10 cellular contexts compared by ENCODE assay signal in genomic region chr2:231245253-231246094, GRCh38. TPM values are rescaled to one million over a fixed set of nuclear protein-coding genes. Genes with fewer than 3 reads are reported as not detected.
DNase-seq lines count a peak whose midpoint lies in the region; ATAC-seq, FAIRE-seq and TF ChIP-seq lines count a peak whose summit lies in the region.
"Had no signal": no experiment of that assay in that cellular context is flagged by ENCODE, and none has a peak within 500 bp of the region (broad histone marks: within the 10 kb centered on the region; RNA-seq: fewer than 3 reads in every experiment).

No MANE protein-coding gene starts in this region.

- ATAC-seq in Panc1: peak; percentile 70

- H3K27ac ChIP-seq in breast epithelium (no peak overlapping the region), Panc1 (ENCODE audit: low read length) (no peak overlapping the region)

- no peak overlapping the region for H3K27ac Mint-ChIP-seq in MCF 10A (ENCODE audit: low read depth, unreplicated experiment)
- no peak overlapping the region for H3K27ac Mint-ChIP-seq in activated CD4-positive, alpha-beta T cell treated with anti-CD3 and anti-CD28 coated beads, Interleukin-2, amount 10 ng/mL, durations not matched to agents 24 days and 14 days
- H3K27ac Mint-ChIP-seq: CD4-positive, alpha-beta T cell had no signal

- no peaks in the 10 kb centered on the region for H3K9me3 ChIP-seq in breast epithelium
- H3K9me3 ChIP-seq in Panc1 (ENCODE audit: control insufficient read depth, insufficient read depth, low read depth, low read length): no peaks in the 10 kb centered on the region

- in situ Hi-C loops in Panc1 (cut with HindIII; ENCODE audit: low pct_unique_long_range_greater_than_20kb, low sequenced_read_pairs): no loop called here

- no peaks in the 10 kb centered on the region for H3K27me3 Mint-ChIP-seq in MCF 10A (ENCODE audit: insufficient read depth, unreplicated experiment)
- H3K27me3 Mint-ChIP-seq in activated CD4-positive, alpha-beta T cell treated with anti-CD3 and anti-CD28 coated beads, Interleukin-2, amount 10 ng/mL, durations not matched to agents 24 days and 14 days: no peaks in the 10 kb centered on the region
- H3K27me3 Mint-ChIP-seq: CD4-positive, alpha-beta T cell had no signal

- intact Hi-C loops in MCF 10A (cut with micrococcal nuclease) (no loop called here), breast epithelium (cut with DNase I; ENCODE audit: low total_unique reads) (no loop called here), Panc1 (cut with micrococcal nuclease; ENCODE audit: unreplicated experiment) (no loop called here)
- intact Hi-C loops in activated CD4-positive, alpha-beta T cell treated with anti-CD3 and anti-CD28 coated beads, Interleukin-2, amount 10 ng/mL, durations not matched to agents 24 days and 14 days (cut with micrococcal nuclease): no loop called here

- CTCF ChIA-PET in MCF 10A (lab: Yijun Ruan, JAX) (interaction anchor here (0.5 to 1.4 kb wide), 4 partner anchors 18 to 316 kb away, joined by 3 to 4 read pairs (median 4); no protein-coding TSS in a partner anchor), Panc1 (lab: Charles Lee) (interaction anchor here (0.6 kb wide), 1 partner anchor 51 kb away, joined by 7 read pairs; no protein-coding TSS in a partner anchor)

- BruUV-seq in MCF 10A (replicated peaks; lab: Mats Ljungman, UMichigan) (no TSS peak), Panc1 (replicated peaks; lab: Mats Ljungman, UMichigan) (no TSS peak)

- H3K27me3 ChIP-seq in breast epithelium (no peaks in the 10 kb centered on the region), Panc1 (ENCODE audit: control insufficient read depth, insufficient read depth, low read length) (no peaks in the 10 kb centered on the region)

- FAIRE-seq in urothelium cell line (lab: Jason Lieb, UNC): no peak
- no peak for FAIRE-seq in GM12891 (lab: Jason Lieb, UNC)

- H3K4me1 ChIP-seq in breast epithelium: no peaks in the 10 kb centered on the region
- no peaks in the 10 kb centered on the region for H3K4me1 ChIP-seq in Panc1 (ENCODE audit: control insufficient read depth, insufficient read depth, low read length)

- no peak overlapping the region for H3K4me3 Mint-ChIP-seq in MCF 10A (ENCODE audit: unreplicated experiment)
- H3K4me3 Mint-ChIP-seq in activated CD4-positive, alpha-beta T cell treated with anti-CD3 and anti-CD28 coated beads, Interleukin-2, amount 10 ng/mL, durations not matched to agents 24 days and 14 days: no peak overlapping the region
- H3K4me3 Mint-ChIP-seq: CD4-positive, alpha-beta T cell had no signal

- H3K4me3 ChIP-seq in breast epithelium (no peak overlapping the region), Panc1 (ENCODE audit: low read depth in 2 of 2, low read length in 2 of 2) (no peak overlapping the region), fibroblast of pulmonary artery (replicated peaks; ENCODE audit: low read depth, low read length) (no peak overlapping the region)

- no peak for TF ChIP-seq CTCF in MCF 10A (IDR thresholded peaks at IDR 0.05; ENCODE audit: unreplicated experiment)
- no peak for TF ChIP-seq CTCF in breast epithelium (IDR thresholded peaks at IDR 0.05)
- TF ChIP-seq CTCF in Panc1 (IDR thresholded peaks at IDR 0.05): no peak; the same call in 1 of the 2 replicates
- TF ChIP-seq CTCF in fibroblast of pulmonary artery (IDR thresholded peaks at IDR 0.05; ENCODE audit: low read length, missing control alignments): no peak

- H3K36me3 ChIP-seq in breast epithelium: no peaks in the 10 kb centered on the region
- no peaks in the 10 kb centered on the region for H3K36me3 ChIP-seq in Panc1 (ENCODE audit: control insufficient read depth, insufficient read depth, low read length)

- H3K9me3 Mint-ChIP-seq in MCF 10A (ENCODE audit: unreplicated experiment): no peaks in the 10 kb centered on the region
- H3K9me3 Mint-ChIP-seq in activated CD4-positive, alpha-beta T cell treated with anti-CD3 and anti-CD28 coated beads, Interleukin-2, amount 10 ng/mL, durations not matched to agents 24 days and 14 days: no peaks in the 10 kb centered on the region
- H3K9me3 Mint-ChIP-seq: CD4-positive, alpha-beta T cell had no signal

- POLR2A ChIA-PET in MCF 10A (lab: Yijun Ruan, JAX) (interaction anchor here (1.7 kb wide), 1 partner anchor 15 kb away, joined by 4 read pairs; no protein-coding TSS in a partner anchor), Panc1 (lab: Charles Lee) (no interaction called here)

- TF ChIP-seq POLR2A in breast epithelium (IDR thresholded peaks at IDR 0.05): no peak
- TF ChIP-seq POLR2A in GM12891 (IDR thresholded peaks at IDR 0.05; ENCODE audit: low read depth, low read length): no peak

- peak; percentile 34 for DNase-seq in MCF 10A (ENCODE audit: unreplicated experiment)
- no peak for DNase-seq in breast epithelium (ENCODE audit: low spot score in 2 of 2)
- DNase-seq in Panc1 (ENCODE audit: low read depth, low spot score): no peak
- peak; percentile 4 for DNase-seq in fibroblast of pulmonary artery (ENCODE audit: low read depth)
- DNase-seq in urothelium cell line (ENCODE audit: low spot score): peak; percentile 14
- no peak for DNase-seq in activated CD4-positive, alpha-beta T cell treated with anti-CD3 and anti-CD28 coated beads, Interleukin-2, amount 10 ng/mL, durations not matched to agents 24 days and 14 days
- no peak for DNase-seq in NCI-H1092 treated with DMSO at 0.1 percent for 48 hours (lab: John Stamatoyannopoulos, UW)
- DNase-seq in GM12891 (ENCODE audit: insufficient read length, low spot score): no peak
- DNase-seq: CD4-positive, alpha-beta T cell; nucleus accumbens had no signal

- H3K36me3 Mint-ChIP-seq in MCF 10A (ENCODE audit: insufficient read depth, unreplicated experiment): peaks cover 16% of the 10 kb centered on the region
- no peaks in the 10 kb centered on the region for H3K36me3 Mint-ChIP-seq in activated CD4-positive, alpha-beta T cell treated with anti-CD3 and anti-CD28 coated beads, Interleukin-2, amount 10 ng/mL, durations not matched to agents 24 days and 14 days (ENCODE audit: low read depth)

- H3K4me1 Mint-ChIP-seq in MCF 10A (ENCODE audit: insufficient read depth, unreplicated experiment): peaks cover 5% of the 10 kb centered on the region
- no peaks in the 10 kb centered on the region for H3K4me1 Mint-ChIP-seq in activated CD4-positive, alpha-beta T cell treated with anti-CD3 and anti-CD28 coated beads, Interleukin-2, amount 10 ng/mL, durations not matched to agents 24 days and 14 days

TF ChIP-seq in GM12891, 5 proteins besides CTCF, POLR2A, EP300 and RAD21:
- TF ChIP-seq POU2F2 (IDR thresholded peaks at IDR 0.05; ENCODE audit: low read depth, low read length) (no peak), POLR2AphosphoS5 (IDR thresholded peaks at IDR 0.05; ENCODE audit: low read depth, low read length) (no peak), TAF1 (IDR thresholded peaks at IDR 0.05; ENCODE audit: low read depth, low read length) (no peak), PAX5 (IDR thresholded peaks at IDR 0.05; ENCODE audit: insufficient read depth, low read length, severe bottlenecking) (no peak), SPI1 (IDR thresholded peaks at IDR 0.05; ENCODE audit: low read depth, low read length) (no peak)

RNA-seq across cellular contexts. Expression of gene ARMC9, which starts 47.0 kb away (rescaled TPM):
- total RNA-seq in MCF 10A (2022) (16.5 and 19.8 TPM in 2 replicates), breast epithelium (10 to 100 TPM in 2 of 3 donors, 1 to 10 TPM in 1; 4.0 to 20.8 (median 18.0) TPM), Panc1 (2021; ENCODE audit: unreplicated experiment) (42.7 TPM)
- 76.4 TPM for polyA plus RNA-seq in Panc1 (2012; ENCODE audit: insufficient read length)
- total RNA-seq in activated CD4-positive, alpha-beta T cell treated with anti-CD3 and anti-CD28 coated beads, Interleukin-2, amount 10 ng/mL, durations not matched to agents 24 days and 14 days: 5.9 and 6.4 TPM in 2 replicates
- polyA plus RNA-seq in GM12891 (2012; ENCODE audit: low read depth, missing spikeins): 9.8 TPM

Comparison
In these comparisons a context has a peak if more than half of its experiments do, and no peak if none do; other contexts are left out.
1. DNase-seq: peak in MCF 10A (single experiment), fibroblast of pulmonary artery (single experiment) and urothelium cell line (single experiment); none in breast epithelium (0 of 2), Panc1 (single experiment), activated CD4-positive, alpha-beta T cell treated with anti-CD3 and anti-CD28 coated beads, Interleukin-2, amount 10 ng/mL, durations not matched to agents 24 days and 14 days (single experiment), NCI-H1092 treated with DMSO at 0.1 percent for 48 hours (single experiment) and GM12891 (single experiment).